1 cellular context compared by ENCODE assay signal in the genomic region with DNA sequence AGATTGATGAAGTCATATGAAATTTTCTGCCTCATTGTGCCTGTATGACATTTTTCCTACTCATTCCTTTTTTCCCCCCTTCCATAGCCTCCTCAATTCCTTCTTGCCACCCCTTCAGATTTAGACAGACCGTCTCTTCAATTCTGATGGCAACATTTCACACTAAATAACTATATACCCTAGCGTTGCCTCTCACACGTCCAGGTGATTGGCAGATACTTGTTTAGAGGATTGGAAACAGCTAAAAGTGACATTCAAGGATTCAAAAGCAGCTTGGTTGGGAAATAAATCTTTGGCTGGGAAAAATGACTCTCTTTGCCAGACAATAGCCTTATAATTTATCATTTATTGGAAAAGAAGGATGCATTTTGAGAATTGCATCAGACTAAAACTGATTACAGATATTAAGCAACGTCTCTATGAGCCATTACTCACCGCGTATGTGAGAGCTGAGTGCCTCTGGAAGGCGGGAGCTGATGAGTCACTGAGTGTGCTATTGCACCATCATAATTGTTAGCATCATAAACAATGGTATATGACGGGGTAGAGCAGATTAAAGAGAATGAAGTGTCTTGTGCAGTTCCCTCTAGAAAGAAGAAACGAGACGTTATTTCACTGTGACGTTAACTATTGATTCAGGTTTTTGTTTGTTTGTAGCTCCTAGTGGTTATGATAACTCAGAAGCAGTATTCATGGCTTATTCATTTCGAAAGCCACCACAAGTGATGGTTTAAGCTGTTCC.
TF ChIP-seq lines count a peak whose summit lies in the region.

No MANE protein-coding gene starts in this region.

TF ChIP-seq in GM12878, 131 proteins besides CTCF, POLR2A, EP300 and RAD21 (continued from another document and continues in another):
- TF ChIP-seq, protein P1, sequence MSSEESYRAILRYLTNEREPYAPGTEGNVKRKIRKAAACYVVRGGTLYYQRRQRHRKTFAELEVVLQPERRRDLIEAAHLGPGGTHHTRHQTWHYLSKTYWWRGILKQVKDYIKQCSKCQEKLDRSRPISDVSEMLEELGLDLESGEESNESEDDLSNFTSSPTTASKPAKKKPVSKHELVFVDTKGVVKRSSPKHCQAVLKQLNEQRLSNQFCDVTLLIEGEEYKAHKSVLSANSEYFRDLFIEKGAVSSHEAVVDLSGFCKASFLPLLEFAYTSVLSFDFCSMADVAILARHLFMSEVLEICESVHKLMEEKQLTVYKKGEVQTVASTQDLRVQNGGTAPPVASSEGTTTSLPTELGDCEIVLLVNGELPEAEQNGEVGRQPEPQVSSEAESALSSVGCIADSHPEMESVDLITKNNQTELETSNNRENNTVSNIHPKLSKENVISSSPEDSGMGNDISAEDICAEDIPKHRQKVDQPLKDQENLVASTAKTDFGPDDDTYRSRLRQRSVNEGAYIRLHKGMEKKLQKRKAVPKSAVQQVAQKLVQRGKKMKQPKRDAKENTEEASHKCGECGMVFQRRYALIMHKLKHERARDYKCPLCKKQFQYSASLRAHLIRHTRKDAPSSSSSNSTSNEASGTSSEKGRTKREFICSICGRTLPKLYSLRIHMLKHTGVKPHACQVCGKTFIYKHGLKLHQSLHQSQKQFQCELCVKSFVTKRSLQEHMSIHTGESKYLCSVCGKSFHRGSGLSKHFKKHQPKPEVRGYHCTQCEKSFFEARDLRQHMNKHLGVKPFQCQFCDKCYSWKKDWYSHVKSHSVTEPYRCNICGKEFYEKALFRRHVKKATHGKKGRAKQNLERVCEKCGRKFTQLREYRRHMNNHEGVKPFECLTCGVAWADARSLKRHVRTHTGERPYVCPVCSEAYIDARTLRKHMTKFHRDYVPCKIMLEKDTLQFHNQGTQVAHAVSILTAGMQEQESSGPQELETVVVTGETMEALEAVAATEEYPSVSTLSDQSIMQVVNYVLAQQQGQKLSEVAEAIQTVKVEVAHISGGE (CRISPR knock-in tag; IDR thresholded peaks at IDR 0.05): no peak
- TF ChIP-seq IKZF1 (conservative IDR thresholded peaks at IDR 0.05): no peak
- TF ChIP-seq, protein P2, sequence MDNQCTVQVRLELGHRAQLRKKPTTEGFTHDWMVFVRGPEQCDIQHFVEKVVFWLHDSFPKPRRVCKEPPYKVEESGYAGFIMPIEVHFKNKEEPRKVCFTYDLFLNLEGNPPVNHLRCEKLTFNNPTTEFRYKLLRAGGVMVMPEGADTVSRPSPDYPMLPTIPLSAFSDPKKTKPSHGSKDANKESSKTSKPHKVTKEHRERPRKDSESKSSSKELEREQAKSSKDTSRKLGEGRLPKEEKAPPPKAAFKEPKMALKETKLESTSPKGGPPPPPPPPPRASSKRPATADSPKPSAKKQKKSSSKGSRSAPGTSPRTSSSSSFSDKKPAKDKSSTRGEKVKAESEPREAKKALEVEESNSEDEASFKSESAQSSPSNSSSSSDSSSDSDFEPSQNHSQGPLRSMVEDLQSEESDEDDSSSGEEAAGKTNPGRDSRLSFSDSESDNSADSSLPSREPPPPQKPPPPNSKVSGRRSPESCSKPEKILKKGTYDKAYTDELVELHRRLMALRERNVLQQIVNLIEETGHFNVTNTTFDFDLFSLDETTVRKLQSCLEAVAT (IDR thresholded peaks at IDR 0.05): no peak
- TF ChIP-seq, protein P3, sequence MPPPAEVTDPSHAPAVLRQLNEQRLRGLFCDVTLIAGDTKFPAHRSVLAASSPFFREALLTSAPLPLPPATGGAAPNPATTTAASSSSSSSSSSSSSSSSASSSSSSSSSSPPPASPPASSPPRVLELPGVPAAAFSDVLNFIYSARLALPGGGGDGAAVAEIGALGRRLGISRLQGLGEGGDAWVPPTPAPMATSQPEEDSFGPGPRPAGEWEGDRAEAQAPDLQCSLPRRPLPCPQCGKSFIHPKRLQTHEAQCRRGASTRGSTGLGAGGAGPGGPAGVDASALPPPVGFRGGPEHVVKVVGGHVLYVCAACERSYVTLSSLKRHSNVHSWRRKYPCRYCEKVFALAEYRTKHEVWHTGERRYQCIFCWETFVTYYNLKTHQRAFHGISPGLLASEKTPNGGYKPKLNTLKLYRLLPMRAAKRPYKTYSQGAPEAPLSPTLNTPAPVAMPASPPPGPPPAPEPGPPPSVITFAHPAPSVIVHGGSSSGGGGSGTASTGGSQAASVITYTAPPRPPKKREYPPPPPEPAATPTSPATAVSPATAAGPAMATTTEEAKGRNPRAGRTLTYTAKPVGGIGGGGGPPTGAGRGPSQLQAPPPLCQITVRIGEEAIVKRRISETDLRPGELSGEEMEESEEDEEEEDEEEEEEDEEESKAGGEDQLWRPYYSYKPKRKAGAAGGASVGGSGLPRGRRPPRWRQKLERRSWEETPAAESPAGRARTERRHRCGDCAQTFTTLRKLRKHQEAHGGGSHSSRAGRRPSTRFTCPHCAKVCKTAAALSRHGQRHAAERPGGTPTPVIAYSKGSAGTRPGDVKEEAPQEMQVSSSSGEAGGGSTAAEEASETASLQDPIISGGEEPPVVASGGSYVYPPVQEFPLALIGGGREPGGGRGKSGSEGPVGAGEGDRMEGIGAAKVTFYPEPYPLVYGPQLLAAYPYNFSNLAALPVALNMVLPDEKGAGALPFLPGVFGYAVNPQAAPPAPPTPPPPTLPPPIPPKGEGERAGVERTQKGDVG (CRISPR knock-in tag; IDR thresholded peaks at IDR 0.05): no peak
- TF ChIP-seq, protein P4, sequence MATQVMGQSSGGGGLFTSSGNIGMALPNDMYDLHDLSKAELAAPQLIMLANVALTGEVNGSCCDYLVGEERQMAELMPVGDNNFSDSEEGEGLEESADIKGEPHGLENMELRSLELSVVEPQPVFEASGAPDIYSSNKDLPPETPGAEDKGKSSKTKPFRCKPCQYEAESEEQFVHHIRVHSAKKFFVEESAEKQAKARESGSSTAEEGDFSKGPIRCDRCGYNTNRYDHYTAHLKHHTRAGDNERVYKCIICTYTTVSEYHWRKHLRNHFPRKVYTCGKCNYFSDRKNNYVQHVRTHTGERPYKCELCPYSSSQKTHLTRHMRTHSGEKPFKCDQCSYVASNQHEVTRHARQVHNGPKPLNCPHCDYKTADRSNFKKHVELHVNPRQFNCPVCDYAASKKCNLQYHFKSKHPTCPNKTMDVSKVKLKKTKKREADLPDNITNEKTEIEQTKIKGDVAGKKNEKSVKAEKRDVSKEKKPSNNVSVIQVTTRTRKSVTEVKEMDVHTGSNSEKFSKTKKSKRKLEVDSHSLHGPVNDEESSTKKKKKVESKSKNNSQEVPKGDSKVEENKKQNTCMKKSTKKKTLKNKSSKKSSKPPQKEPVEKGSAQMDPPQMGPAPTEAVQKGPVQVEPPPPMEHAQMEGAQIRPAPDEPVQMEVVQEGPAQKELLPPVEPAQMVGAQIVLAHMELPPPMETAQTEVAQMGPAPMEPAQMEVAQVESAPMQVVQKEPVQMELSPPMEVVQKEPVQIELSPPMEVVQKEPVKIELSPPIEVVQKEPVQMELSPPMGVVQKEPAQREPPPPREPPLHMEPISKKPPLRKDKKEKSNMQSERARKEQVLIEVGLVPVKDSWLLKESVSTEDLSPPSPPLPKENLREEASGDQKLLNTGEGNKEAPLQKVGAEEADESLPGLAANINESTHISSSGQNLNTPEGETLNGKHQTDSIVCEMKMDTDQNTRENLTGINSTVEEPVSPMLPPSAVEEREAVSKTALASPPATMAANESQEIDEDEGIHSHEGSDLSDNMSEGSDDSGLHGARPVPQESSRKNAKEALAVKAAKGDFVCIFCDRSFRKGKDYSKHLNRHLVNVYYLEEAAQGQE (IDR thresholded peaks at IDR 0.05; ENCODE audit: low read depth, low read length): no peak
- TF ChIP-seq PKNOX1 (IDR thresholded peaks at IDR 0.05): no peak
- no peak for TF ChIP-seq FOXK2 (IDR thresholded peaks at IDR 0.05)
- TF ChIP-seq CUX1 (IDR thresholded peaks at IDR 0.05; ENCODE audit: insufficient replicate concordance, low read depth, low read length): no peak
- no peak for TF ChIP-seq EZH2 (IDR thresholded peaks at IDR 0.05; ENCODE audit: borderline replicate concordance, control insufficient read depth, low read depth, low read length)
- TF ChIP-seq, protein P5, sequence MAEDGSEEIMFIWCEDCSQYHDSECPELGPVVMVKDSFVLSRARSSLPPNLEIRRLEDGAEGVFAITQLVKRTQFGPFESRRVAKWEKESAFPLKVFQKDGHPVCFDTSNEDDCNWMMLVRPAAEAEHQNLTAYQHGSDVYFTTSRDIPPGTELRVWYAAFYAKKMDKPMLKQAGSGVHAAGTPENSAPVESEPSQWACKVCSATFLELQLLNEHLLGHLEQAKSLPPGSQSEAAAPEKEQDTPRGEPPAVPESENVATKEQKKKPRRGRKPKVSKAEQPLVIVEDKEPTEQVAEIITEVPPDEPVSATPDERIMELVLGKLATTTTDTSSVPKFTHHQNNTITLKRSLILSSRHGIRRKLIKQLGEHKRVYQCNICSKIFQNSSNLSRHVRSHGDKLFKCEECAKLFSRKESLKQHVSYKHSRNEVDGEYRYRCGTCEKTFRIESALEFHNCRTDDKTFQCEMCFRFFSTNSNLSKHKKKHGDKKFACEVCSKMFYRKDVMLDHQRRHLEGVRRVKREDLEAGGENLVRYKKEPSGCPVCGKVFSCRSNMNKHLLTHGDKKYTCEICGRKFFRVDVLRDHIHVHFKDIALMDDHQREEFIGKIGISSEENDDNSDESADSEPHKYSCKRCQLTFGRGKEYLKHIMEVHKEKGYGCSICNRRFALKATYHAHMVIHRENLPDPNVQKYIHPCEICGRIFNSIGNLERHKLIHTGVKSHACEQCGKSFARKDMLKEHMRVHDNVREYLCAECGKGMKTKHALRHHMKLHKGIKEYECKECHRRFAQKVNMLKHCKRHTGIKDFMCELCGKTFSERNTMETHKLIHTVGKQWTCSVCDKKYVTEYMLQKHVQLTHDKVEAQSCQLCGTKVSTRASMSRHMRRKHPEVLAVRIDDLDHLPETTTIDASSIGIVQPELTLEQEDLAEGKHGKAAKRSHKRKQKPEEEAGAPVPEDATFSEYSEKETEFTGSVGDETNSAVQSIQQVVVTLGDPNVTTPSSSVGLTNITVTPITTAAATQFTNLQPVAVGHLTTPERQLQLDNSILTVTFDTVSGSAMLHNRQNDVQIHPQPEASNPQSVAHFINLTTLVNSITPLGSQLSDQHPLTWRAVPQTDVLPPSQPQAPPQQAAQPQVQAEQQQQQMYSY (CRISPR knock-in tag; IDR thresholded peaks at IDR 0.05): no peak
- TF ChIP-seq, protein P6, sequence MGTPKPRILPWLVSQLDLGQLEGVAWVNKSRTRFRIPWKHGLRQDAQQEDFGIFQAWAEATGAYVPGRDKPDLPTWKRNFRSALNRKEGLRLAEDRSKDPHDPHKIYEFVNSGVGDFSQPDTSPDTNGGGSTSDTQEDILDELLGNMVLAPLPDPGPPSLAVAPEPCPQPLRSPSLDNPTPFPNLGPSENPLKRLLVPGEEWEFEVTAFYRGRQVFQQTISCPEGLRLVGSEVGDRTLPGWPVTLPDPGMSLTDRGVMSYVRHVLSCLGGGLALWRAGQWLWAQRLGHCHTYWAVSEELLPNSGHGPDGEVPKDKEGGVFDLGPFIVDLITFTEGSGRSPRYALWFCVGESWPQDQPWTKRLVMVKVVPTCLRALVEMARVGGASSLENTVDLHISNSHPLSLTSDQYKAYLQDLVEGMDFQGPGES (IDR thresholded peaks at IDR 0.05): no peak
- no peak for TF ChIP-seq SMAD5 (IDR thresholded peaks at IDR 0.05; ENCODE audit: low read depth)
- TF ChIP-seq, protein P7, sequence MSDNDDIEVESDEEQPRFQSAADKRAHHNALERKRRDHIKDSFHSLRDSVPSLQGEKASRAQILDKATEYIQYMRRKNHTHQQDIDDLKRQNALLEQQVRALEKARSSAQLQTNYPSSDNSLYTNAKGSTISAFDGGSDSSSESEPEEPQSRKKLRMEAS (IDR thresholded peaks at IDR 0.05; ENCODE audit: low read depth, low read length): no peak
- TF ChIP-seq CREB1 (IDR thresholded peaks at IDR 0.05; ENCODE audit: low read depth): 0 out of 2 replicates have a peak, but pooled peaks have one; percentile 46
- no peak for TF ChIP-seq ZNF384 (IDR thresholded peaks at IDR 0.05; ENCODE audit: borderline replicate concordance, low read depth, low read length)
- no peak for TF ChIP-seq POU2F2 (IDR thresholded peaks at IDR 0.05; ENCODE audit: borderline replicate concordance, low read depth, low read length)
- TF ChIP-seq YBX1 (IDR thresholded peaks at IDR 0.05): no peak
- no peak for TF ChIP-seq KAT2A (conservative IDR thresholded peaks at IDR 0.05; ENCODE audit: control insufficient read depth, low read depth, low read length)
- no peak for TF ChIP-seq HDAC2 (IDR thresholded peaks at IDR 0.05)
